In the genomic region with DNA sequence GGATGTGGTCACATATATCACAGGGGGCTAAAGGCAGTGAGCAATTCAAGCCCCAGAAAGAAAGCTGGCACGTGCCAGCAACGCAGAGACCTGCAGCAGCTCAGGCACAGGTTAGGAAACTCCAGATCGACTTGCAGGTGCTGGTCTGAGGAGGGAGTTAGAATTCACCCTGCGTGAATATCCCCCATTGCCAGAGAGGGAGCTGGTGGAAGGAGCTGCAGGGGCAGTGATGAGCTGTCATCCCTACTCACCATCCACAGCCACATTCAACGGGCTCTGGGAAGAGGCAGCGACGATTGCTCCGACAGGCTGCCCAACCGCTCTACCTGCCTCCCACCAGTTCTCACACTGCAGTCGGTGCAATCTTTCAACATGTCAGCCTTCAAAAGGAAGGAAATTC, we compare ENCODE assay signal across 17 cellular contexts. TPM values are rescaled to one million over a fixed set of nuclear protein-coding genes. Genes with fewer than 3 reads are reported as not detected.
DNase-seq lines count a peak whose midpoint lies in the region; ATAC-seq and TF ChIP-seq lines count a peak whose summit lies in the region.
"Had no signal": no experiment of that assay in that cellular context is flagged by ENCODE, and none has a peak within 500 bp of the region (broad histone marks: within the 10 kb centered on the region; RNA-seq: fewer than 3 reads in every experiment).

No MANE protein-coding gene starts in this region.

- H3K27me3 Mint-ChIP-seq in endodermal cell (ENCODE audit: insufficient read depth): peaks cover 18% of the 10 kb centered on the region
- H3K27me3 Mint-ChIP-seq: CD4-positive, CD25-positive, alpha-beta regulatory T cell had no signal

- H3K36me3 Mint-ChIP-seq in endodermal cell (ENCODE audit: low read depth): no peaks in the 10 kb centered on the region
- H3K36me3 Mint-ChIP-seq: CD4-positive, CD25-positive, alpha-beta regulatory T cell had no signal

- peak; percentile 47 for DNase-seq in ELF-1 (ENCODE audit: low read depth, low spot score)
- DNase-seq in endodermal cell: peak; percentile 57
- DNase-seq in KG1 (lab: John Stamatoyannopoulos, UW): no peak
- DNase-seq: CD4-positive, CD25-positive, alpha-beta regulatory T cell; HCEC 1CT; IMR-90; Karpas-422; NCI-H1694 treated with DMSO at 0.1 percent for 48 hours; NCI-H446; NCI-H526; Peyer's patch had no signal

- no peak overlapping the region for H3K27ac Mint-ChIP-seq in endodermal cell
- H3K27ac Mint-ChIP-seq: B cell; CD4-positive, CD25-positive, alpha-beta regulatory T cell had no signal

- H3K9me3 ChIP-seq in endodermal cell (ENCODE audit: control insufficient read depth, low read length) (no peaks in the 10 kb centered on the region), mononuclear cell (ENCODE audit: low read depth, low read length) (no peaks in the 10 kb centered on the region)
- H3K9me3 ChIP-seq: Peyer's patch had no signal

- ATAC-seq in HG03025 (IDR thresholded peaks at IDR 0.05; ENCODE audit: low FRiP score, unreplicated experiment): no peak
- no peak for ATAC-seq in HG02571 (IDR thresholded peaks at IDR 0.05; ENCODE audit: unreplicated experiment)

- H3K9me3 Mint-ChIP-seq in endodermal cell: peaks cover 7% of the 10 kb centered on the region

- H3K27me3 ChIP-seq in endodermal cell (ENCODE audit: control insufficient read depth, insufficient read depth, low read length, poor library complexity, severe bottlenecking) (no peaks in the 10 kb centered on the region), mononuclear cell (ENCODE audit: insufficient read depth, low read length) (no peaks in the 10 kb centered on the region)
- H3K27me3 ChIP-seq: Peyer's patch, SJSA1 had no signal

- no peaks in the 10 kb centered on the region for H3K36me3 ChIP-seq in endodermal cell (ENCODE audit: control insufficient read depth, insufficient read depth, low read length)
- H3K36me3 ChIP-seq: Peyer's patch, SJSA1 had no signal

- H3K9ac ChIP-seq in endodermal cell (ENCODE audit: extremely low read depth, low read length, poor library complexity, severe bottlenecking): no peak overlapping the region

- 75% methylated on average over 10 of the region's 10 CpGs for WGBS in endodermal cell (ENCODE audit: insufficient coverage in 1 of 2, insufficient read length in 1 of 2), 2 experiments

- H3K4me1 Mint-ChIP-seq in endodermal cell: no peaks in the 10 kb centered on the region
- H3K4me1 Mint-ChIP-seq: B cell; CD4-positive, CD25-positive, alpha-beta regulatory T cell had no signal

- no peaks in the 10 kb centered on the region for H3K4me1 ChIP-seq in endodermal cell (ENCODE audit: control insufficient read depth, insufficient read depth, low read length)
- no peaks in the 10 kb centered on the region for H3K4me1 ChIP-seq in mononuclear cell (ENCODE audit: insufficient read depth, low read length)
- H3K4me1 ChIP-seq: Peyer's patch, SJSA1 had no signal

- no peak overlapping the region for H3K27ac ChIP-seq in endodermal cell (ENCODE audit: low read depth, low read length)
- peak overlapping the region; percentile 27 for H3K27ac ChIP-seq in temporal lobe (ENCODE audit: low read depth, low read length)
- H3K27ac ChIP-seq: Peyer's patch, SJSA1 had no signal

- no peak for TF ChIP-seq CTCF in endodermal cell (conservative IDR thresholded peaks at IDR 0.05)

- H3K4me3 ChIP-seq in endodermal cell (ENCODE audit: low read length) (no peak overlapping the region), mononuclear cell (ENCODE audit: low read length) (peak overlapping the region; percentile 0)
- H3K4me3 ChIP-seq: Peyer's patch, SJSA1 had no signal

- no peak overlapping the region for H3K4me3 Mint-ChIP-seq in endodermal cell
- H3K4me3 Mint-ChIP-seq: B cell; CD4-positive, CD25-positive, alpha-beta regulatory T cell had no signal

RNA-seq across cellular contexts. Expression of a gene that starts 40.8 kb away (rescaled TPM):
- total RNA-seq in endodermal cell (10 to 100 TPM; 14.9 to 19.4 TPM), mononuclear cell (92.1 TPM), temporal lobe (31.5 TPM)
- polyA plus RNA-seq in endodermal cell (2013, experiment 1 of 2): 19.0 TPM
- polyA plus RNA-seq in endodermal cell (2013, experiment 2 of 2): 18.7 TPM
